Comparison of ENCODE assay signal across 8 cellular contexts in genomic region chr5:172114875-172115422, GRCh38.
A peak's percentile ranks its signal among the peaks of the same experiment; 100 is the strongest.
DNase-seq lines count a peak whose midpoint lies in the region; ATAC-seq and TF ChIP-seq lines count a peak whose summit lies in the region.

No MANE protein-coding gene starts in this region.

- H3K9me3 Mint-ChIP-seq in nephron progenitor cell, result no peaks in the 10 kb centered on the region
- no peaks in the 10 kb centered on the region for H3K9me3 Mint-ChIP-seq in MCF 10A (ENCODE audit: unreplicated experiment)

- no peak overlapping the region for H3K4me3 Mint-ChIP-seq in nephron progenitor cell
- no peak overlapping the region for H3K4me3 Mint-ChIP-seq in MCF 10A (ENCODE audit: unreplicated experiment)

- peak; percentile 27 for ATAC-seq in GM18520 (IDR thresholded peaks at IDR 0.05; ENCODE audit: unreplicated experiment)
- peak; percentile 65 for ATAC-seq in HG02870 (IDR thresholded peaks at IDR 0.05; ENCODE audit: unreplicated experiment)

- H3K27me3 Mint-ChIP-seq in nephron progenitor cell (ENCODE audit: low read depth, poor library complexity) (peaks cover 2% of the 10 kb centered on the region), MCF 10A (ENCODE audit: insufficient read depth, unreplicated experiment) (no peaks in the 10 kb centered on the region)

- DNase-seq in SIG-M5 (lab: John Stamatoyannopoulos, UW), result peak; percentile 93
- DNase-seq in activated gamma-delta T cell treated with Interleukin-2 at 50 U/mL for 16 hours, result peak; percentile 65
- no peak for DNase-seq in nephron progenitor cell
- DNase-seq in DMS114 treated with DMSO at 0.1 percent for 48 hours (lab: John Stamatoyannopoulos, UW; ENCODE audit: unreplicated experiment), result no peak
- DNase-seq in MCF 10A (ENCODE audit: unreplicated experiment), result no peak
- DNase-seq in HPDE6-E6E7 (ENCODE audit: extremely low spot score), result no peak

- H3K27ac Mint-ChIP-seq in nephron progenitor cell, result peak overlapping the region; percentile 5
- H3K27ac Mint-ChIP-seq in MCF 10A (ENCODE audit: low read depth, unreplicated experiment), result no peak overlapping the region

- intact Hi-C loops in MCF 10A (cut with micrococcal nuclease), result no loop called here

- CTCF ChIA-PET in MCF 10A (lab: Yijun Ruan, JAX), result interaction anchor here (1.1 to 1.5 kb wide), 3 partner anchors 9 to 179 kb away, joined by 3 to 8 read pairs (median 4); partner anchors contain the start of gene STK10

- peaks cover 29% of the 10 kb centered on the region for H3K4me1 Mint-ChIP-seq in nephron progenitor cell
- H3K4me1 Mint-ChIP-seq in MCF 10A (ENCODE audit: insufficient read depth, unreplicated experiment), result peaks cover 23% of the 10 kb centered on the region

- no TSS peak for BruUV-seq in MCF 10A (replicated peaks; lab: Mats Ljungman, UMichigan)

- H3K36me3 Mint-ChIP-seq in nephron progenitor cell (ENCODE audit: low read depth) (peaks cover 14% of the 10 kb centered on the region), MCF 10A (ENCODE audit: insufficient read depth, unreplicated experiment) (peaks cover 34% of the 10 kb centered on the region)

- no peak for TF ChIP-seq CTCF in nephron progenitor cell (IDR thresholded peaks at IDR 0.05)
- TF ChIP-seq CTCF in MCF 10A (IDR thresholded peaks at IDR 0.05; ENCODE audit: unreplicated experiment), result no peak

- POLR2A ChIA-PET in MCF 10A (lab: Yijun Ruan, JAX), result interaction anchor here (0.6 kb wide), 1 partner anchor 68 kb away, joined by 3 read pairs; no protein-coding TSS in a partner anchor

Comparison
In these comparisons a context has a peak if more than half of its experiments do, and no peak if none do; other contexts are left out.
1. DNase-seq: peak in SIG-M5 (single experiment) and activated gamma-delta T cell treated with Interleukin-2 at 50 U/mL for 16 hours (single experiment); none in nephron progenitor cell (single experiment), DMS114 treated with DMSO at 0.1 percent for 48 hours (single experiment), MCF 10A (single experiment) and HPDE6-E6E7 (single experiment).